In genomic region chr4:57146444-57146843, GRCh38 we compare ENCODE assay signal across 30 cellular contexts. TPM values are rescaled to one million over a fixed set of nuclear protein-coding genes. Genes with fewer than 3 reads are reported as not detected.
"Had no signal": no experiment of that assay in that cellular context is flagged by ENCODE, and none has a peak within 500 bp of the region (broad histone marks: within the 10 kb centered on the region; RNA-seq: fewer than 3 reads in every experiment).

No MANE protein-coding gene starts in this region.

- H3K27me3 ChIP-seq: body of pancreas, colonic mucosa, gastroesophageal sphincter had no signal

- H3K4me1 ChIP-seq: colonic mucosa, gastroesophageal sphincter had no signal

- H3K36me3 ChIP-seq: colonic mucosa, esophagus squamous epithelium, gastroesophageal sphincter, WERI-Rb-1 had no signal

- H3K4me3 ChIP-seq: body of pancreas, colonic mucosa, esophagus squamous epithelium, gastroesophageal sphincter had no signal

- ATAC-seq: activated CD4-positive, CD25-positive, alpha-beta regulatory T cell treated with anti-CD3 and anti-CD28 coated beads, Interleukin-2, amount 50 U/mL, for 24 hours; activated CD8-positive, alpha-beta T cell treated with anti-CD3 and anti-CD28 coated beads for 36 hours; activated T-cell treated with anti-CD3 and anti-CD28 coated beads, Interleukin-2, amount 50 U/mL, for 4 hours; activated T-helper 17 cell treated with anti-CD3 and anti-CD28 coated beads, Interleukin-2, amount 50 U/mL, for 72 hours; gastroesophageal sphincter; T-cell had no signal

- H3K36me3 Mint-ChIP-seq: activated naive CD8-positive, alpha-beta T cell; T-cell had no signal

- DNase-seq: activated B cell treated with CpG ODN at 0.5 μM for 24 hours; activated CD4-positive, alpha-beta T cell treated with anti-CD3 and anti-CD28 coated beads for 48 hours; activated CD4-positive, alpha-beta T cell treated with anti-CD3 and anti-CD28 coated beads, Interleukin-2, amount 50 U/mL, for 1 hour; activated CD4-positive, alpha-beta T cell treated with anti-CD3 and anti-CD28 coated beads, Interleukin-2, amount 50 U/mL, for 48 hours; activated CD8-positive, alpha-beta memory T cell treated with anti-CD3 and anti-CD28 coated beads for 24 hours; activated CD8-positive, alpha-beta T cell treated with anti-CD3 and anti-CD28 coated beads for 36 hours; activated effector memory CD4-positive, alpha-beta T cell treated with Interleukin-2 at 50 U/mL for 16 hours; activated gamma-delta T cell treated with Interleukin-2 at 50 U/mL for 16 hours; activated naive CD4-positive, alpha-beta T cell treated with anti-CD3 and anti-CD28 coated beads, Interleukin-2, amount 50 U/mL, for 16 hours; activated naive CD4-positive, alpha-beta T cell treated with Interleukin-2 at 50 U/mL for 16 hours; activated T-cell treated with anti-CD3 and anti-CD28 coated beads, Interleukin-2, amount 50 U/mL, for 4 hours; amniotic stem cell; anterior cingulate cortex; body of pancreas; colonic mucosa; effector CD8-positive, alpha-beta T cell; esophagus squamous epithelium; foreskin melanocyte; T-cell; T1000; WERI-Rb-1 had no signal

- H3K4me3 Mint-ChIP-seq: activated B cell treated with CpG ODN at 0.5 μM for 24 hours; activated CD8-positive, alpha-beta T cell treated with anti-CD3 and anti-CD28 coated beads for 36 hours; activated naive CD8-positive, alpha-beta T cell; activated T-cell treated with anti-CD3 and anti-CD28 coated beads, Interleukin-2, amount 50 U/mL, for 4 hours; activated T-helper 17 cell treated with anti-CD3 and anti-CD28 coated beads, Interleukin-2, amount 50 U/mL, for 72 hours; T-cell; T-helper 1 cell treated with Interleukin-12 subunit alpha and Interleukin-12 subunit beta and Interleukin-4 antibody, amounts not matched to agents 30 μg/mL and 1 μg/mL, for 36 hours; T-helper 2 cell treated with Interferon-gamma antibody and Interleukin-4, amounts not matched to agents 5 μg/mL and 100 μg/mL, for 36 hours had no signal

- H3K9me3 ChIP-seq: body of pancreas, colonic mucosa, esophagus squamous epithelium, gastroesophageal sphincter had no signal

- H3K27me3 Mint-ChIP-seq: activated CD8-positive, alpha-beta T cell treated with anti-CD3 and anti-CD28 coated beads for 36 hours had no signal

- FAIRE-seq: endometrium, endothelial cell of umbilical vein had no signal

- H3K4me1 Mint-ChIP-seq: activated B cell treated with CpG ODN at 0.5 μM for 24 hours; activated T-helper 17 cell treated with anti-CD3 and anti-CD28 coated beads, Interleukin-2, amount 50 U/mL, for 72 hours; T-cell had no signal

- H3K9me3 Mint-ChIP-seq: activated B cell treated with CpG ODN at 0.5 μM for 24 hours; activated CD8-positive, alpha-beta T cell treated with anti-CD3 and anti-CD28 coated beads for 36 hours; activated T-cell treated with anti-CD3 and anti-CD28 coated beads, Interleukin-2, amount 50 U/mL, for 4 hours; activated T-helper 17 cell treated with anti-CD3 and anti-CD28 coated beads, Interleukin-2, amount 50 U/mL, for 72 hours; T-cell; T-helper 1 cell treated with Interleukin-12 subunit alpha and Interleukin-12 subunit beta and Interleukin-4 antibody, amounts not matched to agents 30 μg/mL and 1 μg/mL, for 36 hours; T-helper 2 cell treated with Interferon-gamma antibody and Interleukin-4, amounts not matched to agents 5 μg/mL and 100 μg/mL, for 36 hours had no signal

- H3K27ac ChIP-seq: colonic mucosa, epithelial cell of prostate, esophagus squamous epithelium, gastroesophageal sphincter, WERI-Rb-1 had no signal

- H3K27ac Mint-ChIP-seq: activated B cell treated with CpG ODN at 0.5 μM for 24 hours; activated CD8-positive, alpha-beta T cell treated with anti-CD3 and anti-CD28 coated beads for 36 hours; activated naive CD8-positive, alpha-beta T cell; activated T-helper 17 cell treated with anti-CD3 and anti-CD28 coated beads, Interleukin-2, amount 50 U/mL, for 72 hours; T-cell; T-helper 1 cell treated with Interleukin-12 subunit alpha and Interleukin-12 subunit beta and Interleukin-4 antibody, amounts not matched to agents 30 μg/mL and 1 μg/mL, for 36 hours; T-helper 2 cell treated with Interferon-gamma antibody and Interleukin-4, amounts not matched to agents 5 μg/mL and 100 μg/mL, for 36 hours had no signal

RNA-seq across cellular contexts. Expression of gene IGFBP7, which starts 36.3 kb away (rescaled TPM):
- total RNA-seq: activated B cell treated with CpG ODN at 0.5 μM for 24 hours; activated CD8-positive, alpha-beta T cell treated with anti-CD3 and anti-CD28 coated beads for 36 hours; activated T-helper 17 cell treated with anti-CD3 and anti-CD28 coated beads, Interleukin-2, amount 50 U/mL, for 72 hours had no signal
